ENCODE assay signal across 8 cellular contexts in the genomic region with DNA sequence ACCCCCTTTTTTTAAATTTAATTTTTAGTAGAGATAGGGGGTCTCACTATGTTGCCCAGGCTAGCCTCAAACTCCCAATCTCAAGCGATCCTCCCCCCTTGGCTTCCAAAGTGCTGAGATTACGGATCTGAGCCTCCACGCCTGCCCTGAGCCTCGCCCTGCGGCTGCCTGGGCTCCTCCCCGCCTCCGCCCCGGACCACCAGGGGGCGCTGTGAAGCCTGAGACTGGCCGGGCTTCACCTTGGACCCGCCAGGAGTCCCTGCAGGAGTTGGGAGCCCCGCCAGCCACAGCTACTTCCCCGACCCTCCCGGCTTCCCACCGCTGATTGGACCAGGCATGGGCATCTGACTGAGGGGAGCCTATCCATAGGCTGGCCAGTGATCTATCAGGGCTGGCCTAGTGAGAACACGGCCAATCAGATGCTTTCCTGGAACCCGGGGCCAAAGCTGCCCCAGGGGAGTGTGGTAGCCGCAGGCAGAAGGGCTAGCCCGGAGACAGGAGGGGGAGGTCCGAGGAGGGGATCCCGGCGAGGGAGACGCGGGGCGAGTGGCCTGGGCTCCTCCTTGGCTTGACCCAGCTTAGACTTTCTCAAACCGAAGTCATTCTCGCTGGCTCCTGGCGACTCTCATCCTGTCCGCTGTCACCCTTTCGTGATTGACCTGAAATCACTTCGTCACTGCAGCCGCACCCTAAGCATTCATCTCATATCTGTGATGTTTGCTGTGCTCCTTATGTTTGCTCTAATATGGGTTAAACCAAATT. TPM values are rescaled to one million over a fixed set of nuclear protein-coding genes. Genes with fewer than 3 reads are reported as not detected.
A peak's percentile ranks its signal among the peaks of the same experiment; 100 is the strongest.
DNase-seq lines count a peak whose midpoint lies in the region; ATAC-seq, FAIRE-seq and TF ChIP-seq lines count a peak whose summit lies in the region.

No MANE protein-coding gene starts in this region.

- H3K36me3 ChIP-seq in DOHH2 (ENCODE audit: control insufficient read depth, low read length) = no peaks in the 10 kb centered on the region
- H3K36me3 ChIP-seq in KOPT-K1 (ENCODE audit: insufficient read depth, low read length) = no peaks in the 10 kb centered on the region

- peak; percentile 98 for TF ChIP-seq CTCF in DOHH2 (IDR thresholded peaks at IDR 0.05; ENCODE audit: low read depth, low read length, poor library complexity, severe bottlenecking)
- peak; percentile 99 for TF ChIP-seq CTCF in natural killer cell (IDR thresholded peaks at IDR 0.05)

- H3K9me3 Mint-ChIP-seq in natural killer cell = no peaks in the 10 kb centered on the region

- DNase-seq in RCC 7860 (ENCODE audit: low spot score) = peak; percentile 92
- peak; percentile 87 to 88 for DNase-seq in activated T-helper 1 cell treated with anti-CD3 and anti-CD28 coated beads, Interleukin-2, amount 50 U/mL, for 16 hours (ENCODE audit: low read depth in 1 of 2, low spot score in 1 of 2)
- peak; percentile 97 for DNase-seq in fibroblast of peridontal ligament (ENCODE audit: extremely low read depth)
- peak; percentile 90 for DNase-seq in natural killer cell
- peak; percentile 90 for DNase-seq in stimulated activated naive CD4-positive, alpha-beta T cell treated with Interleukin-2 at 50 U/mL for 16 hours (lab: John Stamatoyannopoulos, UW)

- no peaks in the 10 kb centered on the region for H3K27me3 Mint-ChIP-seq in natural killer cell (ENCODE audit: low read depth in 2 of 2)

- H3K27ac Mint-ChIP-seq in natural killer cell = peak overlapping the region; percentile 84 to 95

- no peaks in the 10 kb centered on the region for H3F3A ChIP-seq in DOHH2 (ENCODE audit: control insufficient read depth, insufficient read depth)

- no peaks in the 10 kb centered on the region for H3K36me3 Mint-ChIP-seq in natural killer cell

- H3K9me2 ChIP-seq in DOHH2 (replicated peaks; ENCODE audit: control insufficient read depth, low read length) = no peaks in the 10 kb centered on the region

- peak overlapping the region; percentile 95 for H3K4me3 Mint-ChIP-seq in natural killer cell

- peak overlapping the region; percentile 48 for H3K27ac ChIP-seq in DOHH2 (ENCODE audit: low read depth, low read length)
- peak overlapping the region; percentile 67 for H3K27ac ChIP-seq in KOPT-K1 (ENCODE audit: low read depth, low read length, poor library complexity, severe bottlenecking)

- H3K27me3 ChIP-seq in DOHH2 (ENCODE audit: control insufficient read depth, low read length) = no peaks in the 10 kb centered on the region

- no peaks in the 10 kb centered on the region for H3K79me2 ChIP-seq in DOHH2 (ENCODE audit: control insufficient read depth, low read length)

- H3K4me1 ChIP-seq in DOHH2 (ENCODE audit: control insufficient read depth, low read length) = peaks cover 19% of the 10 kb centered on the region

- peak overlapping the region; percentile 76 for H3K4me2 ChIP-seq in DOHH2 (ENCODE audit: low read length)

- no peaks in the 10 kb centered on the region for H3K9me3 ChIP-seq in DOHH2 (ENCODE audit: control insufficient read depth, insufficient read depth, low read length)
- no peaks in the 10 kb centered on the region for H3K9me3 ChIP-seq in KOPT-K1 (ENCODE audit: insufficient read depth, low read length, poor library complexity, severe bottlenecking)

- intact Hi-C loops in natural killer cell (cut with micrococcal nuclease) = loop anchor here (2.0 kb wide), 1 partner anchor 66 kb away; no protein-coding TSS in a partner anchor

- H4K20me1 ChIP-seq in DOHH2 (ENCODE audit: control insufficient read depth, insufficient read depth, low read depth, low read length) = no peaks in the 10 kb centered on the region

- peak; percentile 66 for FAIRE-seq in RCC 7860 (lab: Jason Lieb, UNC)

- peak overlapping the region; percentile 78 for H3K4me3 ChIP-seq in DOHH2 (ENCODE audit: low read length)

- H3K4me1 Mint-ChIP-seq in natural killer cell = peaks cover 16 to 31% of the 10 kb centered on the region in 2 donors

- ATAC-seq in GM21786 (IDR thresholded peaks at IDR 0.05; ENCODE audit: unreplicated experiment) (peak; percentile 96), natural killer cell (peak; percentile 85 to 94 (median 91))

RNA-seq across cellular contexts. Expression of gene ANKRD9, which starts 15.1 kb away (rescaled TPM):
- 10 to 100 TPM in 1 of 3 donors, 1 to 10 TPM in 2; 4.0 to 11.0 (median 9.6) TPM for total RNA-seq in natural killer cell

Comparison
In these comparisons a context has a peak if more than half of its experiments do, and no peak if none do; other contexts are left out.
1. Peak in every context shown above with its lines: DNase-seq, ATAC-seq, H3K4me3 ChIP-seq and H3K27ac ChIP-seq.